Comparison of ENCODE assay signal across 8 cellular contexts in genomic region chr19:18167975-18168645, GRCh38. TPM values are rescaled to one million over a fixed set of nuclear protein-coding genes. Genes with fewer than 3 reads are reported as not detected.
DNase-seq lines count a peak whose midpoint lies in the region; ATAC-seq and TF ChIP-seq lines count a peak whose summit lies in the region.
"Had no signal": no experiment of that assay in that cellular context is flagged by ENCODE, and none has a peak within 500 bp of the region (broad histone marks: within the 10 kb centered on the region; RNA-seq: fewer than 3 reads in every experiment).

No MANE protein-coding gene starts in this region.

- no peak overlapping the region for H3K27ac Mint-ChIP-seq in activated CD4-positive, alpha-beta T cell treated with anti-CD3 and anti-CD28 coated beads for 36 hours
- peak overlapping the region in 2 of 9 donors; percentile 5 to 65 for H3K27ac Mint-ChIP-seq in naive thymus-derived CD4-positive, alpha-beta T cell

- TF ChIP-seq CTCF in GM12864 (IDR thresholded peaks at IDR 0.05; ENCODE audit: low read depth, low read length, missing control alignments): peak; percentile 93

- H3K4me1 ChIP-seq in naive thymus-derived CD4-positive, alpha-beta T cell (ENCODE audit: control insufficient read depth in 2 of 2, insufficient read depth in 2 of 2, low read length in 2 of 2): peaks cover 0 to under 1% of the 10 kb centered on the region in 2 donors

- no peak overlapping the region for H3K4me3 Mint-ChIP-seq in activated CD4-positive, alpha-beta T cell treated with anti-CD3 and anti-CD28 coated beads for 36 hours
- no peak overlapping the region for H3K4me3 Mint-ChIP-seq in naive thymus-derived CD4-positive, alpha-beta T cell

- POLR2A ChIA-PET in activated CD4-positive, alpha-beta T cell treated with anti-CD3 and anti-CD28 coated beads for 36 hours (lab: Charles Lee): interaction anchor here (0.5 to 0.6 kb wide), 4 partner anchors 23 to 158 kb away, joined by 3 read pairs; partner anchors contain the start of gene IQCN
- POLR2A ChIA-PET in naive thymus-derived CD4-positive, alpha-beta T cell (lab: Charles Lee): interaction anchor here (1.2 to 1.5 kb wide), 3 partner anchors 55 to 105 kb away, joined by 3 to 4 read pairs (median 4); no protein-coding TSS in a partner anchor

- peaks cover 29% of the 10 kb centered on the region for H3K36me3 Mint-ChIP-seq in activated CD4-positive, alpha-beta T cell treated with anti-CD3 and anti-CD28 coated beads for 36 hours (ENCODE audit: low read depth)
- peaks cover 9 to 24% (median 10%) of the 10 kb centered on the region in 5 donors for H3K36me3 Mint-ChIP-seq in naive thymus-derived CD4-positive, alpha-beta T cell

- no peaks in the 10 kb centered on the region for H3K9me3 ChIP-seq in naive thymus-derived CD4-positive, alpha-beta T cell (ENCODE audit: control insufficient read depth in 2 of 3, low read length in 3 of 3)

- H3K27me3 Mint-ChIP-seq in activated CD4-positive, alpha-beta T cell treated with anti-CD3 and anti-CD28 coated beads for 36 hours: no peaks in the 10 kb centered on the region
- no peaks in the 10 kb centered on the region for H3K27me3 Mint-ChIP-seq in naive thymus-derived CD4-positive, alpha-beta T cell

- H3K9me3 Mint-ChIP-seq in activated CD4-positive, alpha-beta T cell treated with anti-CD3 and anti-CD28 coated beads for 36 hours (ENCODE audit: low read depth): no peaks in the 10 kb centered on the region
- no peaks in the 10 kb centered on the region for H3K9me3 Mint-ChIP-seq in naive thymus-derived CD4-positive, alpha-beta T cell

- ATAC-seq in activated CD4-positive, alpha-beta T cell treated with anti-CD3 and anti-CD28 coated beads for 36 hours: peak; percentile 95
- peak; percentile 71 for ATAC-seq in naive thymus-derived CD4-positive, alpha-beta T cell
- ATAC-seq in GM18511 (IDR thresholded peaks at IDR 0.05; ENCODE audit: unreplicated experiment): no peak
- no peak for ATAC-seq in GM19452 (IDR thresholded peaks at IDR 0.05; ENCODE audit: unreplicated experiment)

- H3K36me3 ChIP-seq in naive thymus-derived CD4-positive, alpha-beta T cell (ENCODE audit: control insufficient read depth in 2 of 3, insufficient read depth in 3 of 3, low read length in 3 of 3): peaks cover 0 to 45% (median 12%) of the 10 kb centered on the region in 3 experiments

- CTCF ChIA-PET in activated CD4-positive, alpha-beta T cell treated with anti-CD3 and anti-CD28 coated beads for 36 hours (lab: Charles Lee): interaction anchor here (0.6 to 2.1 kb wide), 13 partner anchors 9 to 286 kb away, joined by 3 to 7 read pairs (median 3); partner anchors contain the start of gene IL12RB1
- CTCF ChIA-PET in naive thymus-derived CD4-positive, alpha-beta T cell (lab: Charles Lee): interaction anchor here (0.6 to 3.0 kb wide), 14 partner anchors 9 to 232 kb away, joined by 3 to 16 read pairs (median 3); partner anchors contain the start of gene IL12RB1

- H3K4me3 ChIP-seq in GM12864 (ENCODE audit: low read depth, low read length): peak overlapping the region; percentile 49
- H3K4me3 ChIP-seq in naive thymus-derived CD4-positive, alpha-beta T cell (ENCODE audit: low read length): no peak overlapping the region

- intact Hi-C loops in activated CD4-positive, alpha-beta T cell treated with anti-CD3 and anti-CD28 coated beads for 36 hours (cut with DNase I, micrococcal nuclease): loop anchor here (1.0 to 2.0 kb wide), 4 partner anchors 15 to 161 kb away; partner anchors contain the start of gene PIK3R2 (in 1 of the 2)
- intact Hi-C loops in naive thymus-derived CD4-positive, alpha-beta T cell (cut with micrococcal nuclease): loop anchor here (1.0 kb wide), 3 partner anchors 55 to 230 kb away; no protein-coding TSS in a partner anchor

- no peak overlapping the region for H3K27ac ChIP-seq in naive thymus-derived CD4-positive, alpha-beta T cell (ENCODE audit: low read depth, low read length)

- DNase-seq in GM12864 (ENCODE audit: low read depth): no peak
- peak; percentile 3 for DNase-seq in KG1 (lab: John Stamatoyannopoulos, UW)
- peak; percentile 81 for DNase-seq in activated CD4-positive, alpha-beta T cell treated with anti-CD3 and anti-CD28 coated beads for 36 hours
- DNase-seq in dermis blood vessel endothelial cell: peak; percentile 67
- DNase-seq in naive thymus-derived CD4-positive, alpha-beta T cell: peak in 7 of 9 donors; percentile 32 to 70 (median 59)

- H3K27me3 ChIP-seq in naive thymus-derived CD4-positive, alpha-beta T cell (ENCODE audit: control insufficient read depth in 2 of 2, insufficient read depth in 2 of 2, low read length in 2 of 2): no peaks in the 10 kb centered on the region

- peaks cover 4% of the 10 kb centered on the region for H3K4me1 Mint-ChIP-seq in activated CD4-positive, alpha-beta T cell treated with anti-CD3 and anti-CD28 coated beads for 36 hours
- H3K4me1 Mint-ChIP-seq in naive thymus-derived CD4-positive, alpha-beta T cell: peaks cover 0 to 14% (median 4%) of the 10 kb centered on the region in 7 donors

RNA-seq across cellular contexts. Expression of gene IFI30, which starts 5.5 kb away (rescaled TPM):
- total RNA-seq in activated CD4-positive, alpha-beta T cell treated with anti-CD3 and anti-CD28 coated beads for 36 hours: 10 to 100 TPM; 20.4 to 29.5 TPM
- 8.0 and 8.5 TPM in 2 replicates for total RNA-seq in dermis blood vessel endothelial cell
- 100 to 1,000 TPM in 2 of 5 experiments, 10 to 100 TPM in 3; 51.3 to 514 (median 59.5) TPM for total RNA-seq in naive thymus-derived CD4-positive, alpha-beta T cell
- polyA plus RNA-seq in naive thymus-derived CD4-positive, alpha-beta T cell: 1 to 10 TPM; 6.7 to 7.6 TPM

RNA-seq across cellular contexts. Expression of gene PIK3R2, which starts 15.1 kb away (rescaled TPM):
- total RNA-seq in activated CD4-positive, alpha-beta T cell treated with anti-CD3 and anti-CD28 coated beads for 36 hours: 10 to 100 TPM; 18.9 to 20.2 TPM
- total RNA-seq in dermis blood vessel endothelial cell: 4.8 and 9.7 TPM in 2 replicates
- total RNA-seq in naive thymus-derived CD4-positive, alpha-beta T cell: 10 to 100 TPM; 12.3 to 24.6 (median 16.4) TPM
- 1 to 10 TPM; 2.2 to 5.1 TPM for polyA plus RNA-seq in naive thymus-derived CD4-positive, alpha-beta T cell

RNA-seq across cellular contexts. Expression of gene MPV17L2, which starts 24.9 kb away (rescaled TPM):
- total RNA-seq in activated CD4-positive, alpha-beta T cell treated with anti-CD3 and anti-CD28 coated beads for 36 hours: 1 to 10 TPM; 5.7 to 6.2 TPM
- 15.3 and 19.3 TPM in 2 replicates for total RNA-seq in dermis blood vessel endothelial cell
- total RNA-seq in naive thymus-derived CD4-positive, alpha-beta T cell: 1 to 10 TPM; 4.8 to 9.4 (median 6.7) TPM
- polyA plus RNA-seq in naive thymus-derived CD4-positive, alpha-beta T cell: 10 to 100 TPM in 1 of 2 donors, 1 to 10 TPM in 1; 7.0 to 15.5 TPM

RNA-seq across cellular contexts. Expression of gene RAB3A, which starts 35.7 kb away (rescaled TPM):
- 1 to 10 TPM; 5.6 to 8.9 TPM for total RNA-seq in activated CD4-positive, alpha-beta T cell treated with anti-CD3 and anti-CD28 coated beads for 36 hours
- 0.17 and 0.93 TPM in 2 replicates for total RNA-seq in dermis blood vessel endothelial cell
- total RNA-seq in naive thymus-derived CD4-positive, alpha-beta T cell: 10 to 100 TPM in 2 of 5 experiments, 1 to 10 TPM in 3; 5.7 to 16.7 (median 8.8) TPM
- polyA plus RNA-seq in naive thymus-derived CD4-positive, alpha-beta T cell: 1 to 10 TPM; 1.9 to 3.3 TPM

RNA-seq across cellular contexts. Expression of gene PDE4C, which starts 58.1 kb away (rescaled TPM):
- not detected for total RNA-seq in activated CD4-positive, alpha-beta T cell treated with anti-CD3 and anti-CD28 coated beads for 36 hours
- 0.28 and 0.51 TPM in 2 replicates for total RNA-seq in dermis blood vessel endothelial cell
- not detected for total RNA-seq in naive thymus-derived CD4-positive, alpha-beta T cell
- not detected for polyA plus RNA-seq in naive thymus-derived CD4-positive, alpha-beta T cell
- total RNA-seq: activated CD8-positive, alpha-beta memory T cell treated with anti-CD3 and anti-CD28 coated beads for 36 hours had no signal

Comparison
In these comparisons a context has a peak if more than half of its experiments do, and no peak if none do; other contexts are left out.
1. ATAC-seq: peak in activated CD4-positive, alpha-beta T cell treated with anti-CD3 and anti-CD28 coated beads for 36 hours (single experiment) and naive thymus-derived CD4-positive, alpha-beta T cell (single experiment); none in GM18511 (single experiment) and GM19452 (single experiment).